In genomic region chr9:130022566-130023146, GRCh38 we compare ENCODE assay signal across 12 cellular contexts. TPM values are rescaled to one million over a fixed set of nuclear protein-coding genes. Genes with fewer than 3 reads are reported as not detected.
DNase-seq lines count a peak whose midpoint lies in the region; ATAC-seq, FAIRE-seq and TF ChIP-seq lines count a peak whose summit lies in the region.
"Had no signal": no experiment of that assay in that cellular context is flagged by ENCODE, and none has a peak within 500 bp of the region (broad histone marks: within the 10 kb centered on the region; RNA-seq: fewer than 3 reads in every experiment).

No MANE protein-coding gene starts in this region.

- H3K4me1 ChIP-seq in DOHH2 (ENCODE audit: control insufficient read depth, low read length) (peaks cover 98% of the 10 kb centered on the region), GM12878 (ENCODE audit: control insufficient read depth, insufficient read depth, low read length) (peaks cover 90% of the 10 kb centered on the region), gastrocnemius medialis (peaks cover 44 to 75% of the 10 kb centered on the region in 2 donors), ovary (ENCODE audit: insufficient read depth) (peaks cover 6% of the 10 kb centered on the region)

- peak overlapping the region; percentile 66 for H3K9ac ChIP-seq in GM12878 (ENCODE audit: control insufficient read depth, insufficient read depth, low read length)

- H3K27ac ChIP-seq in DOHH2 (ENCODE audit: low read depth, low read length) (peak overlapping the region; percentile 60; the same call in 1 of the 2 replicates), GM12878 (ENCODE audit: control insufficient read depth, insufficient read depth) (peak overlapping the region; percentile 83), gastrocnemius medialis (peak overlapping the region; percentile 25 to 83 (median 70)), ovary (no peak overlapping the region)
- H3K27ac ChIP-seq: right atrium auricular region had no signal

- no peak for FAIRE-seq in GM12878 (lab: Jason Lieb, UNC)

- 3% methylated on average over 8 of the region's 8 CpGs for WGBS in GM12878 (ENCODE audit: insufficient coverage, insufficient replicate concordance, low lambda C conversion rate, missing lambda C conversion rate)
- WGBS in ovary, 3 donors = 83 to 84% (median 84%) methylated on average over 8 of the region's 8 CpGs

- no peak for TF ChIP-seq RAD21 in GM12878 (IDR thresholded peaks at IDR 0.05; ENCODE audit: insufficient read depth, low read depth, low read length)

- DNase-seq in GM12878 (ENCODE audit: low read depth, low spot score) (no peak), gastrocnemius medialis (no peak), ovary (no peak), T1000 (lab: John Stamatoyannopoulos, UW) (no peak)
- DNase-seq: activated gamma-delta T cell treated with Interleukin-2 at 50 U/mL for 16 hours, DMS153, NCI-H510A treated with DMSO at 0.1 percent for 48 hours, substantia nigra had no signal

- ATAC-seq in HG02642 (IDR thresholded peaks at IDR 0.05; ENCODE audit: poor library complexity, unreplicated experiment) (peak; percentile 23), GM12878 (peak; percentile 19), gastrocnemius medialis (no peak), GM18873 (IDR thresholded peaks at IDR 0.05; ENCODE audit: low FRiP score, unreplicated experiment) (no peak)

- RAD21 ChIA-PET in GM12878 (lab: Charles Lee; ENCODE audit: unreplicated experiment) = interaction anchor here (0.8 to 17.1 kb wide), 14 partner anchors 8 to 131 kb away, joined by 3 to 418 read pairs (median 6); partner anchors contain the start of genes FNBP1 and GPR107

- H3K9me2 ChIP-seq in DOHH2 (replicated peaks; ENCODE audit: control insufficient read depth, low read length) = no peaks in the 10 kb centered on the region

- in situ Hi-C loops in GM12878 (cut with MboI) (no loop called here), gastrocnemius medialis (cut with MboI; ENCODE audit: low sequenced_read_pairs in 4 of 4) (no loop called here)

- no TSS peak for BruUV-seq in GM12878 (replicated peaks; lab: Mats Ljungman, UMichigan)

- H3K79me2 ChIP-seq in DOHH2 (ENCODE audit: control insufficient read depth, low read length) (peaks cover 100% of the 10 kb centered on the region), GM12878 (ENCODE audit: control insufficient read depth, insufficient read depth, low read length) (peaks cover 96% of the 10 kb centered on the region)

- peak overlapping the region; percentile 12 for H3K4me3 ChIP-seq in DOHH2 (ENCODE audit: low read length)
- H3K4me3 ChIP-seq in GM12878 = peak overlapping the region; percentile 46
- no peak overlapping the region for H3K4me3 ChIP-seq in gastrocnemius medialis
- no peak overlapping the region for H3K4me3 ChIP-seq in ovary
- H3K4me3 ChIP-seq: right atrium auricular region had no signal

- H3K4me2 ChIP-seq in DOHH2 (ENCODE audit: low read length) (peak overlapping the region; percentile 67), GM12878 (ENCODE audit: control insufficient read depth, insufficient read depth) (peak overlapping the region; percentile 98)

- no peak for TF ChIP-seq CTCF in DOHH2 (IDR thresholded peaks at IDR 0.05; ENCODE audit: low read depth, low read length, poor library complexity, severe bottlenecking)
- no peak for TF ChIP-seq CTCF in GM12878 (IDR thresholded peaks at IDR 0.05 in 2 of 3, conservative IDR thresholded peaks at IDR 0.05 in 1 of 3; ENCODE audit: control insufficient read depth in 2 of 3, extremely low read depth in 1 of 3, insufficient read depth in 1 of 3, low read depth in 3 of 3, low read length in 3 of 3)
- no peak for TF ChIP-seq CTCF in gastrocnemius medialis (IDR thresholded peaks at IDR 0.05 in 4 of 5, conservative IDR thresholded peaks at IDR 0.05 in 1 of 5)
- TF ChIP-seq CTCF in ovary (IDR thresholded peaks at IDR 0.05) = no peak

- H3K27me3 ChIP-seq in DOHH2 (ENCODE audit: control insufficient read depth, low read length) (no peaks in the 10 kb centered on the region), GM12878 (replicated peaks in 1 of 2; ENCODE audit: control insufficient read depth in 2 of 2, insufficient read depth in 2 of 2, low read length in 1 of 2) (no peaks in the 10 kb centered on the region), gastrocnemius medialis (no peaks in the 10 kb centered on the region), ovary (no peaks in the 10 kb centered on the region)
- H3K27me3 ChIP-seq: right atrium auricular region had no signal

- H3K36me3 ChIP-seq in DOHH2 (ENCODE audit: control insufficient read depth, low read length) = peaks cover 38% of the 10 kb centered on the region
- peaks cover 7 to 43% of the 10 kb centered on the region in 2 experiments; a peak in 2 of 4 replicates for H3K36me3 ChIP-seq in GM12878 (ENCODE audit: control insufficient read depth in 2 of 2, insufficient read depth in 2 of 2, low read length in 1 of 2)
- no peaks in the 10 kb centered on the region for H3K36me3 ChIP-seq in gastrocnemius medialis
- H3K36me3 ChIP-seq in ovary = no peaks in the 10 kb centered on the region
- H3K36me3 ChIP-seq: right atrium auricular region had no signal

- TF ChIP-seq EP300 in GM12878 (IDR thresholded peaks at IDR 0.05; ENCODE audit: borderline replicate concordance in 1 of 2, control insufficient read depth in 1 of 2, low read depth in 2 of 2, low read length in 2 of 2) = no peak
- no peak for TF ChIP-seq EP300 in ovary (IDR thresholded peaks at IDR 0.05)

- POLR2A ChIA-PET in GM12878 (lab: Charles Lee) = interaction anchor here (0.7 to 14.0 kb wide), 12 partner anchors 9 to 138 kb away, joined by 3 to 270 read pairs (median 8); partner anchors contain the start of gene FNBP1

- no peaks in the 10 kb centered on the region for H3K9me3 ChIP-seq in DOHH2 (ENCODE audit: control insufficient read depth, insufficient read depth, low read length)
- H3K9me3 ChIP-seq in GM12878 (replicated peaks; ENCODE audit: control insufficient read depth, insufficient read depth, low read length) = no peaks in the 10 kb centered on the region
- H3K9me3 ChIP-seq in gastrocnemius medialis = no peaks in the 10 kb centered on the region
- H3K9me3 ChIP-seq in ovary = no peaks in the 10 kb centered on the region
- H3K9me3 ChIP-seq: right atrium auricular region had no signal

- TF ChIP-seq POLR2A in GM12878 (IDR thresholded peaks at IDR 0.05; ENCODE audit: low read depth, low read length) = peak; percentile 48
- no peak for TF ChIP-seq POLR2A in gastrocnemius medialis (IDR thresholded peaks at IDR 0.05)
- TF ChIP-seq POLR2A in ovary (IDR thresholded peaks at IDR 0.05) = no peak

- H3F3A ChIP-seq in DOHH2 (ENCODE audit: control insufficient read depth, insufficient read depth) = 0 out of 2 replicates have a peak, but pooled peaks cover 7% of the 10 kb centered on the region

- CTCF ChIA-PET in GM12878 (lab: Yijun Ruan, JAX) = interaction anchor here (1.0 to 2.2 kb wide), 6 partner anchors 8 to 29 kb away, joined by 3 to 10 read pairs (median 6); no protein-coding TSS in a partner anchor

- SMC1A ChIA-PET in GM12878 (lab: Charles Lee; ENCODE audit: uncharacterized antibody, unreplicated experiment) = interaction anchor here (0.5 to 28.7 kb wide), 13 partner anchors 8 to 136 kb away, joined by 3 to 763 read pairs (median 7); no protein-coding TSS in a partner anchor

- intact Hi-C loops in GM12878 (cut with micrococcal nuclease; ENCODE audit: unreplicated experiment) = loop anchor here (1.0 to 2.0 kb wide), 2 partner anchors 30 to 34 kb away; no protein-coding TSS in a partner anchor
- intact Hi-C loops in gastrocnemius medialis (cut with DNase I; ENCODE audit: low total_unique reads) = no loop called here
- intact Hi-C loops in ovary (cut with DNase I) = no loop called here

- H2AFZ ChIP-seq in GM12878 (ENCODE audit: control insufficient read depth, low read depth, low read length) = no peak overlapping the region

- peaks cover 56% of the 10 kb centered on the region for H4K20me1 ChIP-seq in DOHH2 (ENCODE audit: control insufficient read depth, insufficient read depth, low read depth, low read length)
- peaks cover 2% of the 10 kb centered on the region; the same call in 1 of the 2 replicates for H4K20me1 ChIP-seq in GM12878 (ENCODE audit: control insufficient read depth, insufficient read depth)

RNA-seq across cellular contexts. Expression of gene FNBP1, which starts 20.3 kb away (rescaled TPM):
- total RNA-seq in GM12878 (2013; cell fraction: nucleolus; rRNA removed) = 1,139 and 1,239 TPM in 2 replicates
- total RNA-seq in GM12878 (2014; rRNA removed) = 167 and 204 TPM in 2 replicates
- 277 and 283 TPM in 2 replicates for total RNA-seq in GM12878 (2014; rRNA removed; fragmentation: Illumina TruSeq; extraction: Trizol)
- total RNA-seq in GM12878 (2021) = 353 and 356 TPM in 2 replicates
- polyA plus RNA-seq in GM12878 (2011; ENCODE audit: low read depth) = 193 TPM
- 188 and 268 TPM in 2 replicates for polyA plus RNA-seq in GM12878 (2011; rRNA removed)
- 82.5 and 118 TPM in 2 replicates for polyA plus RNA-seq in GM12878 (2011; cell fraction: cytosol; rRNA removed)
- 111 and 142 TPM in 2 replicates for polyA plus RNA-seq in GM12878 (2011; cell fraction: nucleus; rRNA removed)
- 288 and 297 TPM in 2 replicates for polyA plus RNA-seq in GM12878 (2012)
- polyA plus RNA-seq in GM12878 (2014; fragmentation: Illumina TruSeq; extraction: Trizol) = 258 and 290 TPM in 2 replicates
- 10 to 100 TPM; 64.5 to 80.5 TPM for polyA plus RNA-seq in GM12878 (2014; fragmentation: Nextera tagmentation; extraction: Ambion mirVana)
- 180 and 208 TPM in 2 replicates for polyA plus RNA-seq in GM12878 (2014; rRNA removed)
- polyA plus RNA-seq in GM12878 (2016; fragmentation: Nextera tagmentation; extraction: Ambion mirVana) = 100 to 1,000 TPM; 165 to 170 TPM
- 163 and 327 TPM in 2 replicates for polyA minus RNA-seq in GM12878 (2011; rRNA and poly(A)+ RNA removed)
- 124 and 136 TPM in 2 replicates for polyA minus RNA-seq in GM12878 (2011; cell fraction: cytosol; rRNA and poly(A)+ RNA removed)
- polyA minus RNA-seq in GM12878 (2011; cell fraction: nucleus; rRNA and poly(A)+ RNA removed) = 73.0 and 135 TPM in 2 replicates
- total RNA-seq in gastrocnemius medialis = 10 to 100 TPM; 13.3 to 30.0 (median 17.9) TPM
- 10 to 100 TPM; 22.4 to 57.8 (median 49.0) TPM for total RNA-seq in ovary
- polyA plus RNA-seq in ovary = 10 to 100 TPM; 18.0 to 61.5 TPM

RNA-seq across cellular contexts. Expression of gene GPR107, which starts 31.1 kb away (rescaled TPM):
- 50.0 and 61.3 TPM in 2 replicates for total RNA-seq in GM12878 (2013; cell fraction: nucleolus; rRNA removed)
- total RNA-seq in GM12878 (2014; rRNA removed) (10.1 and 10.3 TPM in 2 replicates), GM12878 (2014; rRNA removed; fragmentation: Illumina TruSeq; extraction: Trizol) (9.9 and 10.0 TPM in 2 replicates), GM12878 (2021) (14.9 and 16.6 TPM in 2 replicates), gastrocnemius medialis (10 to 100 TPM; 13.5 to 20.7 (median 17.5) TPM), ovary (10 to 100 TPM; 11.6 to 34.4 (median 28.3) TPM)
- polyA plus RNA-seq in GM12878 (2011; ENCODE audit: low read depth) = 10.6 TPM
- polyA plus RNA-seq in GM12878 (2011; rRNA removed) (21.4 and 23.2 TPM in 2 replicates), GM12878 (2014; fragmentation: Illumina TruSeq; extraction: Trizol) (13.2 and 14.0 TPM in 2 replicates), GM12878 (2014; fragmentation: Nextera tagmentation; extraction: Ambion mirVana) (1 to 10 TPM; 2.7 to 2.9 TPM), GM12878 (2014; rRNA removed) (10.0 and 11.2 TPM in 2 replicates), GM12878 (2016; fragmentation: Nextera tagmentation; extraction: Ambion mirVana) (10 to 100 TPM in 1 of 2 experiments, 1 to 10 TPM in 1; 6.3 to 10.9 TPM), ovary (10 to 100 TPM; 16.3 to 44.0 TPM)
- polyA plus RNA-seq in GM12878 (2011; cell fraction: cytosol; rRNA removed) = 11.0 and 12.5 TPM in 2 replicates
- polyA plus RNA-seq in GM12878 (2011; cell fraction: nucleus; rRNA removed) = 19.9 and 23.2 TPM in 2 replicates
- polyA plus RNA-seq in GM12878 (2012) = 14.5 and 22.9 TPM in 2 replicates
- polyA minus RNA-seq in GM12878 (2011; rRNA and poly(A)+ RNA removed) = 22.1 and 23.7 TPM in 2 replicates
- 7.4 and 18.3 TPM in 2 replicates for polyA minus RNA-seq in GM12878 (2011; cell fraction: cytosol; rRNA and poly(A)+ RNA removed)
- 10.5 and 20.3 TPM in 2 replicates for polyA minus RNA-seq in GM12878 (2011; cell fraction: nucleus; rRNA and poly(A)+ RNA removed)

Comparison
In these comparisons a context has a peak if more than half of its experiments do, and no peak if none do; other contexts are left out.
1. H3K27ac ChIP-seq: peak in DOHH2 (single experiment), GM12878 (single experiment) and gastrocnemius medialis (4 of 4); none in ovary (0 of 2).
2. H3K4me3 ChIP-seq: peak in DOHH2 (single experiment) and GM12878 (single experiment); none in gastrocnemius medialis (0 of 4) and ovary (single experiment).
3. ATAC-seq: peak in HG02642 (single experiment) and GM12878 (single experiment); none in gastrocnemius medialis (0 of 2) and GM18873 (single experiment).